Comparison of ENCODE assay signal across 12 cellular contexts in genomic region chr20:48467622-48468021, GRCh38.
A peak's percentile ranks its signal among the peaks of the same experiment; 100 is the strongest.
DNase-seq lines count a peak whose midpoint lies in the region; ATAC-seq, FAIRE-seq and TF ChIP-seq lines count a peak whose summit lies in the region.
"Had no signal": no experiment of that assay in that cellular context is flagged by ENCODE, and none has a peak within 500 bp of the region (broad histone marks: within the 10 kb centered on the region; RNA-seq: fewer than 3 reads in every experiment).

No MANE protein-coding gene starts in this region.

- in situ Hi-C loops in GM12878 (cut with MboI), result no loop called here
- in situ Hi-C loops in GM23248 (cut with MboI), result no loop called here

- SMC1A ChIA-PET in GM12878 (lab: Charles Lee; ENCODE audit: uncharacterized antibody, unreplicated experiment), result interaction anchor here (0.6 kb wide), 1 partner anchor 178 kb away, joined by 3 read pairs; no protein-coding TSS in a partner anchor

- ATAC-seq in activated naive CD8-positive, alpha-beta T cell treated with anti-CD3 and anti-CD28 coated beads, Interleukin-2, amount 10 ng/mL, durations not matched to agents 7 days and 5 days (ENCODE audit: low read depth), result peak; percentile 61
- ATAC-seq in GM12878 (peak; percentile 83), psoas muscle (no peak)
- peak; percentile 55 for ATAC-seq in stimulated activated memory B cell treated with anti-CD40 and anti-IgM and Interleukin-4, amounts not matched to agents 10 μg/mL and 1 μg/mL and 100 μg/mL, for 72 hours

- no peaks in the 10 kb centered on the region for H3K27me3 Mint-ChIP-seq in activated naive CD8-positive, alpha-beta T cell treated with anti-CD3 and anti-CD28 coated beads, Interleukin-2, amount 10 ng/mL, durations not matched to agents 7 days and 5 days
- H3K27me3 Mint-ChIP-seq in activated naive CD8-positive, alpha-beta T cell treated with anti-CD3 and anti-CD28 coated beads for 36 hours, result peaks cover 4% of the 10 kb centered on the region
- H3K27me3 Mint-ChIP-seq in stimulated activated memory B cell treated with anti-CD40 and anti-IgM and Interleukin-4, amounts not matched to agents 10 μg/mL and 1 μg/mL and 100 μg/mL, for 72 hours, result peaks cover 17% of the 10 kb centered on the region

- BruUV-seq in GM12878 (replicated peaks; lab: Mats Ljungman, UMichigan), result no TSS peak

- H3K27me3 ChIP-seq in GM12878 (replicated peaks in 1 of 2; ENCODE audit: control insufficient read depth in 2 of 2, insufficient read depth in 2 of 2, low read length in 1 of 2) (no peaks in the 10 kb centered on the region), GM23248 (replicated peaks; ENCODE audit: insufficient read depth) (no peaks in the 10 kb centered on the region; the same call in 1 of the 2 replicates), psoas muscle (ENCODE audit: insufficient read depth in 3 of 3, low read length in 2 of 3) (peaks cover 0 to 7% (median 6%) of the 10 kb centered on the region in 3 donors)
- H3K27me3 ChIP-seq: right atrium auricular region had no signal

- no peaks in the 10 kb centered on the region for H3K9me2 ChIP-seq in GM23248 (ENCODE audit: insufficient read depth)

- H3K79me2 ChIP-seq in GM12878 (ENCODE audit: control insufficient read depth, insufficient read depth, low read length) (no peaks in the 10 kb centered on the region), GM23248 (ENCODE audit: insufficient read depth) (no peaks in the 10 kb centered on the region)

- RAD21 ChIA-PET in GM12878 (lab: Charles Lee; ENCODE audit: unreplicated experiment), result no interaction called here

- H3K36me3 ChIP-seq in GM12878 (ENCODE audit: control insufficient read depth in 2 of 2, insufficient read depth in 2 of 2, low read length in 1 of 2) (no peaks in the 10 kb centered on the region), GM23248 (ENCODE audit: low read depth) (no peaks in the 10 kb centered on the region), psoas muscle (ENCODE audit: insufficient read depth in 1 of 2, low read depth in 1 of 2) (no peaks in the 10 kb centered on the region)
- H3K36me3 ChIP-seq: right atrium auricular region had no signal

- H3K9ac ChIP-seq in GM12878 (ENCODE audit: control insufficient read depth, insufficient read depth, low read length) (no peak overlapping the region), GM23248 (no peak overlapping the region)

- peaks cover 1% of the 10 kb centered on the region for H3K9me3 Mint-ChIP-seq in activated naive CD8-positive, alpha-beta T cell treated with anti-CD3 and anti-CD28 coated beads, Interleukin-2, amount 10 ng/mL, durations not matched to agents 7 days and 5 days
- H3K9me3 Mint-ChIP-seq in activated naive CD8-positive, alpha-beta T cell treated with anti-CD3 and anti-CD28 coated beads for 36 hours, result no peaks in the 10 kb centered on the region
- H3K9me3 Mint-ChIP-seq in stimulated activated memory B cell treated with anti-CD40 and anti-IgM and Interleukin-4, amounts not matched to agents 10 μg/mL and 1 μg/mL and 100 μg/mL, for 72 hours, result peaks cover 8% of the 10 kb centered on the region

- intact Hi-C loops in GM12878 (cut with micrococcal nuclease; ENCODE audit: unreplicated experiment), result no loop called here
- intact Hi-C loops in psoas muscle (cut with DNase I), result no loop called here

- H3K4me2 ChIP-seq in GM12878 (ENCODE audit: control insufficient read depth, insufficient read depth) (no peak overlapping the region), GM23248 (ENCODE audit: unreplicated experiment) (no peak overlapping the region)

- POLR2A ChIA-PET in activated naive CD8-positive, alpha-beta T cell treated with anti-CD3 and anti-CD28 coated beads, Interleukin-2, amount 10 ng/mL, durations not matched to agents 7 days and 5 days (lab: Charles Lee), result no interaction called here
- POLR2A ChIA-PET in GM12878 (lab: Charles Lee), result no interaction called here

- peak overlapping the region; percentile 25; the same call in 1 of the 2 replicates for H2AFZ ChIP-seq in GM12878 (ENCODE audit: control insufficient read depth, low read depth, low read length)
- no peak overlapping the region for H2AFZ ChIP-seq in GM23248

- TF ChIP-seq CTCF in NB4 (IDR thresholded peaks at IDR 0.05; ENCODE audit: low read depth, low read length) (no peak), GM12878 (IDR thresholded peaks at IDR 0.05 in 2 of 3, conservative IDR thresholded peaks at IDR 0.05 in 1 of 3; ENCODE audit: control insufficient read depth in 2 of 3, extremely low read depth in 1 of 3, insufficient read depth in 1 of 3, low read depth in 3 of 3, low read length in 3 of 3) (no peak), psoas muscle (IDR thresholded peaks at IDR 0.05) (no peak)

- FAIRE-seq in GM12878 (lab: Jason Lieb, UNC), result peak; percentile 86

- H3K4me1 ChIP-seq in GM12878 (ENCODE audit: control insufficient read depth, insufficient read depth, low read length), result no peaks in the 10 kb centered on the region
- no peaks in the 10 kb centered on the region for H3K4me1 ChIP-seq in GM23248 (ENCODE audit: insufficient read depth)
- no peaks in the 10 kb centered on the region for H3K4me1 ChIP-seq in psoas muscle

- H3K27ac ChIP-seq in GM12878 (ENCODE audit: control insufficient read depth, insufficient read depth), result no peak overlapping the region
- no peak overlapping the region for H3K27ac ChIP-seq in GM23248
- H3K27ac ChIP-seq in psoas muscle, result no peak overlapping the region
- H3K27ac ChIP-seq: right atrium auricular region had no signal

- H3K4me1 Mint-ChIP-seq in activated naive CD8-positive, alpha-beta T cell treated with anti-CD3 and anti-CD28 coated beads, Interleukin-2, amount 10 ng/mL, durations not matched to agents 7 days and 5 days, result peaks cover 5% of the 10 kb centered on the region
- peaks cover 1% of the 10 kb centered on the region for H3K4me1 Mint-ChIP-seq in activated naive CD8-positive, alpha-beta T cell treated with anti-CD3 and anti-CD28 coated beads for 36 hours
- peaks cover 7% of the 10 kb centered on the region for H3K4me1 Mint-ChIP-seq in stimulated activated memory B cell treated with anti-CD40 and anti-IgM and Interleukin-4, amounts not matched to agents 10 μg/mL and 1 μg/mL and 100 μg/mL, for 72 hours

- CTCF ChIA-PET in GM12878 (lab: Yijun Ruan, JAX), result no interaction called here

- no peak for DNase-seq in activated naive CD8-positive, alpha-beta T cell treated with anti-CD3 and anti-CD28 coated beads, Interleukin-2, amount 10 ng/mL, durations not matched to agents 7 days and 5 days
- no peak for DNase-seq in activated naive CD8-positive, alpha-beta T cell treated with anti-CD3 and anti-CD28 coated beads for 36 hours
- DNase-seq in NB4 (ENCODE audit: low read depth), result peak; percentile 53
- DNase-seq in GM12878 (ENCODE audit: low read depth, low spot score), result no peak
- no peak for DNase-seq in mesenteric fat pad (ENCODE audit: low spot score)
- DNase-seq in GM23248, result no peak
- no peak for DNase-seq in psoas muscle
- DNase-seq: AML-193, NCI-H1417, SHP77 had no signal

- H3K9me3 ChIP-seq in GM12878 (replicated peaks; ENCODE audit: control insufficient read depth, insufficient read depth, low read length) (no peaks in the 10 kb centered on the region; the same call in 2 of the 3 replicates), GM23248 (ENCODE audit: low read depth) (no peaks in the 10 kb centered on the region), psoas muscle (no peaks in the 10 kb centered on the region)
- H3K9me3 ChIP-seq: right atrium auricular region had no signal

- 26% methylated on average over 2 of the region's 2 CpGs for WGBS in GM12878 (ENCODE audit: insufficient coverage, insufficient replicate concordance, low lambda C conversion rate, missing lambda C conversion rate)
- 59 to 65% methylated on average over 2 of the region's 2 CpGs for WGBS in GM23248 (ENCODE audit: low coverage in 1 of 2, low lambda C conversion rate in 2 of 2, missing lambda C conversion rate in 2 of 2), 2 experiments
- 76 to 97% (median 92%) methylated on average over 2 of the region's 2 CpGs for WGBS in psoas muscle, 3 donors

- no peaks in the 10 kb centered on the region for H3F3A ChIP-seq in GM23248 (ENCODE audit: insufficient read depth)

- H3K4me3 Mint-ChIP-seq in activated naive CD8-positive, alpha-beta T cell treated with anti-CD3 and anti-CD28 coated beads, Interleukin-2, amount 10 ng/mL, durations not matched to agents 7 days and 5 days, result no peak overlapping the region
- no peak overlapping the region for H3K4me3 Mint-ChIP-seq in activated naive CD8-positive, alpha-beta T cell treated with anti-CD3 and anti-CD28 coated beads for 36 hours
- H3K4me3 Mint-ChIP-seq in stimulated activated memory B cell treated with anti-CD40 and anti-IgM and Interleukin-4, amounts not matched to agents 10 μg/mL and 1 μg/mL and 100 μg/mL, for 72 hours, result no peak overlapping the region

- no peaks in the 10 kb centered on the region for H3K36me3 Mint-ChIP-seq in activated naive CD8-positive, alpha-beta T cell treated with anti-CD3 and anti-CD28 coated beads, Interleukin-2, amount 10 ng/mL, durations not matched to agents 7 days and 5 days
- H3K36me3 Mint-ChIP-seq in activated naive CD8-positive, alpha-beta T cell treated with anti-CD3 and anti-CD28 coated beads for 36 hours, result no peaks in the 10 kb centered on the region
- no peaks in the 10 kb centered on the region for H3K36me3 Mint-ChIP-seq in stimulated activated memory B cell treated with anti-CD40 and anti-IgM and Interleukin-4, amounts not matched to agents 10 μg/mL and 1 μg/mL and 100 μg/mL, for 72 hours

- H4K20me1 ChIP-seq in GM12878 (ENCODE audit: control insufficient read depth, insufficient read depth) (no peaks in the 10 kb centered on the region), GM23248 (ENCODE audit: insufficient read depth) (no peaks in the 10 kb centered on the region)

- H3K4me3 ChIP-seq in NB4 (ENCODE audit: low read depth, low read length) (no peak overlapping the region), GM12878 (no peak overlapping the region), GM23248 (no peak overlapping the region), psoas muscle (no peak overlapping the region)
- H3K4me3 ChIP-seq: right atrium auricular region had no signal

- TF ChIP-seq POLR2A in NB4 (IDR thresholded peaks at IDR 0.05; ENCODE audit: extremely low read depth, insufficient read length) (no peak), GM12878 (IDR thresholded peaks at IDR 0.05; ENCODE audit: low read depth, low read length) (no peak)

- TF ChIP-seq RAD21 in GM12878 (IDR thresholded peaks at IDR 0.05; ENCODE audit: insufficient read depth, low read depth, low read length), result no peak

- H3K27ac Mint-ChIP-seq in activated naive CD8-positive, alpha-beta T cell treated with anti-CD3 and anti-CD28 coated beads, Interleukin-2, amount 10 ng/mL, durations not matched to agents 7 days and 5 days, result peak overlapping the region; percentile 72
- H3K27ac Mint-ChIP-seq in activated naive CD8-positive, alpha-beta T cell treated with anti-CD3 and anti-CD28 coated beads for 36 hours, result no peak overlapping the region
- no peak overlapping the region for H3K27ac Mint-ChIP-seq in stimulated activated memory B cell treated with anti-CD40 and anti-IgM and Interleukin-4, amounts not matched to agents 10 μg/mL and 1 μg/mL and 100 μg/mL, for 72 hours

- TF ChIP-seq EP300 in GM12878 (IDR thresholded peaks at IDR 0.05; ENCODE audit: borderline replicate concordance in 1 of 2, control insufficient read depth in 1 of 2, low read depth in 2 of 2, low read length in 2 of 2), result no peak

TF ChIP-seq in GM12878, 131 proteins besides CTCF, POLR2A, EP300 and RAD21 (continues in another document):
- TF ChIP-seq IRF4 (IDR thresholded peaks at IDR 0.05; ENCODE audit: low read depth, low read length) (no peak), ZNF274 (IDR thresholded peaks at IDR 0.05; ENCODE audit: insufficient read depth, insufficient read length) (no peak)

Comparison
In these comparisons a context has a peak if more than half of its experiments do, and no peak if none do; other contexts are left out.
1. ATAC-seq: peak in activated naive CD8-positive, alpha-beta T cell treated with anti-CD3 and anti-CD28 coated beads, Interleukin-2, amount 10 ng/mL, durations not matched to agents 7 days and 5 days (single experiment), GM12878 (single experiment) and stimulated activated memory B cell treated with anti-CD40 and anti-IgM and Interleukin-4, amounts not matched to agents 10 μg/mL and 1 μg/mL and 100 μg/mL, for 72 hours (single experiment); none in psoas muscle (0 of 4).